9 cellular contexts compared by ENCODE assay signal in the genomic region with DNA sequence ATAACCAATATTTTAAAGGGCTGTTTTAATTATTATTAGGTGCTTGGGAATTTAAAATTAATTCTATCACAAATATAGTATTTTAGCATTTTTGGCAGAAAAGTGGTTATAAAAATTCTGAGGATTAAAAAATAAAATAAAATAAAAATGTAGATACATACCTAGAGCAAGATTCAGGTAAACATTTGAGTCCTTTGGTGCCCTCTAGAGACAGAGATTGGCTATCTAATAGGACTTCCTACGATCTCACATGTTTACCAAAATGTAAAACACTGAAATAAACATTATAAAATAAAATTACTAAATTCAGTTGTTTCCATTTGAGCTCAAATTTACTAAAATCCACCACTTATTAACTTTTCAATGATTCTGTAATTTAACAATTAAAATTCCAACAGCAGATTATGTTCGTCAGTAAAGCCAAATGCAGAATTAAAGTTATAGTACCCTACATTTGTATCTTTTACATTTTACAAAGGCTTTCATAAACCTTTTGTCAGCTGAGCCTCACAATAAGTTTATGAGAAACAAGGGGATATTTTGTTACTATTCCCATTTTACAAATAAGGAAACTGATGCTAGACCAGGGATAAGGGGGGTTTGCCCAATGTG. TPM values are rescaled to one million over a fixed set of nuclear protein-coding genes. Genes with fewer than 3 reads are reported as not detected.
DNase-seq lines count a peak whose midpoint lies in the region; ATAC-seq and TF ChIP-seq lines count a peak whose summit lies in the region.
"Had no signal": no experiment of that assay in that cellular context is flagged by ENCODE, and none has a peak within 500 bp of the region (broad histone marks: within the 10 kb centered on the region; RNA-seq: fewer than 3 reads in every experiment).

No MANE protein-coding gene starts in this region.

- peak in 2 of 3 donors; percentile 6 to 34 for DNase-seq in CD4-positive, CD25-positive, alpha-beta regulatory T cell
- DNase-seq in left colon (no peak), ecto neural progenitor cell (ENCODE audit: low spot score) (no peak), left lung (no peak)

- H3K27ac ChIP-seq in CD4-positive, CD25-positive, alpha-beta regulatory T cell (ENCODE audit: insufficient read depth, low read length, poor library complexity, severe bottlenecking): no peak overlapping the region
- H3K27ac ChIP-seq in HEK293 (ENCODE audit: extremely low read depth, low read depth, low read length) (no peak overlapping the region), left lung (no peak overlapping the region)
- H3K27ac ChIP-seq: neutrophil had no signal

- no peak overlapping the region for H3K4me3 ChIP-seq in CD4-positive, CD25-positive, alpha-beta regulatory T cell (ENCODE audit: low read depth, low read length)
- H3K4me3 ChIP-seq in HEK293 (ENCODE audit: low read depth, low read length) (no peak overlapping the region), WI38 (ENCODE audit: low read depth, low read length) (no peak overlapping the region), left lung (no peak overlapping the region)

- no peaks in the 10 kb centered on the region for H3K27me3 ChIP-seq in CD4-positive, CD25-positive, alpha-beta regulatory T cell (ENCODE audit: control insufficient read depth, insufficient read depth, low read length)
- no peaks in the 10 kb centered on the region for H3K27me3 ChIP-seq in left lung
- H3K27me3 ChIP-seq: neutrophil had no signal

- no peak overlapping the region for H3K4me3 Mint-ChIP-seq in CD4-positive, CD25-positive, alpha-beta regulatory T cell

- no peaks in the 10 kb centered on the region for H3K9me3 ChIP-seq in CD4-positive, CD25-positive, alpha-beta regulatory T cell (ENCODE audit: control insufficient read depth in 2 of 2, low read length in 2 of 2)
- no peaks in the 10 kb centered on the region for H3K9me3 ChIP-seq in HEK293 (ENCODE audit: control insufficient read depth, insufficient read depth, low read depth, low read length)
- no peaks in the 10 kb centered on the region for H3K9me3 ChIP-seq in left lung
- H3K9me3 ChIP-seq: neutrophil had no signal

- H3K36me3 ChIP-seq in CD4-positive, CD25-positive, alpha-beta regulatory T cell (ENCODE audit: control insufficient read depth, insufficient read depth, low read length): peaks cover 2% of the 10 kb centered on the region
- H3K36me3 ChIP-seq in HEK293 (ENCODE audit: control insufficient read depth in 2 of 2, insufficient read depth in 1 of 2, low read length in 2 of 2) (peaks cover 0 to 14% of the 10 kb centered on the region in 2 experiments; a peak in 1 of 3 replicates), left lung (peaks cover 0 to 9% of the 10 kb centered on the region in 2 donors)

- peaks cover 6% of the 10 kb centered on the region for H3K36me3 Mint-ChIP-seq in CD4-positive, CD25-positive, alpha-beta regulatory T cell

- no peaks in the 10 kb centered on the region for H3K27me3 Mint-ChIP-seq in CD4-positive, CD25-positive, alpha-beta regulatory T cell

- intact Hi-C loops in left colon (cut with DNase I, micrococcal nuclease) (no loop called here), left lung (cut with DNase I) (no loop called here)

- no peak overlapping the region for H3K27ac Mint-ChIP-seq in CD4-positive, CD25-positive, alpha-beta regulatory T cell

- H3K4me1 ChIP-seq in CD4-positive, CD25-positive, alpha-beta regulatory T cell (ENCODE audit: control insufficient read depth, insufficient read depth, low read length, poor library complexity, severe bottlenecking): no peaks in the 10 kb centered on the region
- H3K4me1 ChIP-seq in HEK293 (ENCODE audit: control insufficient read depth, insufficient read depth, low read length) (no peaks in the 10 kb centered on the region), left lung (no peaks in the 10 kb centered on the region)

- CTCF ChIA-PET in HEK293 (lab: Yijun Ruan, JAX): interaction anchor here (0.6 to 1.3 kb wide), 8 partner anchors 9 to 1393 kb away, joined by 3 to 8 read pairs (median 3); no protein-coding TSS in a partner anchor

- POLR2A ChIA-PET in HEK293 (lab: Yijun Ruan, JAX): no interaction called here

- ATAC-seq in CD4-positive, CD25-positive, alpha-beta regulatory T cell (ENCODE audit: low read depth in 2 of 2): no peak
- ATAC-seq in left colon (peak; percentile 74), left lung (no peak), HG02588 (IDR thresholded peaks at IDR 0.05; ENCODE audit: unreplicated experiment) (no peak), HG02759 (IDR thresholded peaks at IDR 0.05; ENCODE audit: unreplicated experiment) (no peak)

- peaks cover 0 to 25% (median 12%) of the 10 kb centered on the region in 4 donors for H3K4me1 Mint-ChIP-seq in CD4-positive, CD25-positive, alpha-beta regulatory T cell

- TF ChIP-seq CTCF in HEK293 (tag by site-specific recombination; IDR thresholded peaks at IDR 0.05) (no peak), WI38 (IDR thresholded peaks at IDR 0.05; ENCODE audit: low read depth, low read length) (peak; percentile 21; the same call in 1 of the 2 replicates), left lung (IDR thresholded peaks at IDR 0.05) (peak in 1 of 2 donors; percentile 17)

- H3K9me3 Mint-ChIP-seq in CD4-positive, CD25-positive, alpha-beta regulatory T cell: peaks cover 0 to 2% (median 0%) of the 10 kb centered on the region in 7 donors

TF ChIP-seq in HEK293, 187 proteins besides CTCF, POLR2A, EP300 and RAD21:
- TF ChIP-seq ZBTB21 (tag by site-specific recombination; IDR thresholded peaks at IDR 0.05) (no peak), SP7 (tag by site-specific recombination; IDR thresholded peaks at IDR 0.05) (no peak), ZNF654 (tag by site-specific recombination; IDR thresholded peaks at IDR 0.05; ENCODE audit: low read depth) (0 out of 2 replicates have a peak, but pooled peaks have one; percentile 10)

RNA-seq across cellular contexts. Expression of a gene that starts 27.7 kb away (rescaled TPM):
- total RNA-seq in CD4-positive, CD25-positive, alpha-beta regulatory T cell: 10.5 TPM
- 10 to 100 TPM; 10.3 to 17.4 (median 11.7) TPM for polyA plus RNA-seq in CD4-positive, CD25-positive, alpha-beta regulatory T cell
- total RNA-seq in left colon: 10 to 100 TPM; 10.6 to 10.8 TPM
- 10 to 100 TPM; 10.3 to 29.4 TPM for total RNA-seq in left lung

Comparison
In these comparisons a context has a peak if more than half of its experiments do, and no peak if none do; other contexts are left out.
1. DNase-seq: peak in CD4-positive, CD25-positive, alpha-beta regulatory T cell (2 of 3); none in left colon (0 of 2), ecto neural progenitor cell (single experiment) and left lung (0 of 2).